ENCODE assay signal across 7 cellular contexts in the genomic region with DNA sequence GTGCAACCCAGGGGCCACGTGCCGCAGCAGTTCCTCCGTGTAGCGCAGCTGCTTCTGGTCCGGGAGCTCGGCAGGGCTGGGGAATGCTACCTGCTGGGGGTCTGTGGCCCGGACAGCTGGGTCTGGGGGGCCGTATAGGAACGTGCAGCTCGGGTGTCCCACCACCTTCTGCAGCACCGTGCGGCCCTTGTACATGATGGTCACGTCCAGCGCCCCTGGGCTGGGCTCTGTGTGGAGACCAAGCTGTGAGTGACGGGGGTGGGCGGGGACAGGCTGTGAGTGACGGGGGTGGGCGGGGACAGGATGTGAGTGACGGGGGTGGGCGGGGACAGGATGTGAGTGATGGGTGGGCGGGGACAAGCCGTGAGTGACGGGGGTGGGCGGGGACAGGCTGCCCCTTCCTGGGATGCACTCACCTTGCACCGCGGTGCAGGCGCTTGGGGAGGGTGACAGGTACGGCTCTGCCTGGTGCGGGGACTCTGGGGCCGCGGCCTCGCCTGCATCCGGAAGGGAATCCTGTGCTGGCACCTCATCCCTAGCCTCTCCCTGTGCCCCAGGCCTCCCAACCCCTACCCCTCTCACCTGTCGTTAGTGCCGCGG. TPM values are rescaled to one million over a fixed set of nuclear protein-coding genes. Genes with fewer than 3 reads are reported as not detected.
DNase-seq lines count a peak whose midpoint lies in the region; ATAC-seq and TF ChIP-seq lines count a peak whose summit lies in the region.

No MANE protein-coding gene starts in this region.

- DNase-seq in GM20000 (ENCODE audit: low spot score) (peak; percentile 86), OCI-M1 (lab: John Stamatoyannopoulos, UW) (peak; percentile 21), glutamatergic neuron (peak; percentile 68)
- DNase-seq in activated T-helper 1 cell treated with anti-CD3 and anti-CD28 coated beads, Interleukin-12 subunit alpha, Interleukin-12 subunit beta, Interleukin-2, Interleukin-4 antibody, amounts not matched to agents 30 ng/mL and 10 ng/mL and 1 ng/mL, durations not matched to agents 14 hours and 24 hours and 36 hours (ENCODE audit: low spot score), result peak; percentile 53
- peak; percentile 59 to 79 for DNase-seq in stimulated activated CD4-positive, alpha-beta T cell treated with anti-CD3 and anti-CD28 coated beads, Interleukin-12 subunit alpha, Interleukin-12 subunit beta, amount 100 ng/mL, for 24 hours (ENCODE audit: low read depth in 2 of 2)

- H3K27me3 Mint-ChIP-seq in activated T-helper 1 cell treated with anti-CD3 and anti-CD28 coated beads, Interleukin-12 subunit alpha, Interleukin-12 subunit beta, Interleukin-2, Interleukin-4 antibody, amounts not matched to agents 30 ng/mL and 10 ng/mL and 1 ng/mL, durations not matched to agents 14 hours and 24 hours and 36 hours (ENCODE audit: insufficient read depth), result no peaks in the 10 kb centered on the region
- H3K27me3 Mint-ChIP-seq in glutamatergic neuron (ENCODE audit: unreplicated experiment), result peaks cover 10% of the 10 kb centered on the region

- no peak for ATAC-seq in HG03108 (IDR thresholded peaks at IDR 0.05; ENCODE audit: unreplicated experiment)
- no peak for ATAC-seq in HG03442 (IDR thresholded peaks at IDR 0.05; ENCODE audit: unreplicated experiment)

- TF ChIP-seq CTCF in GM20000 (IDR thresholded peaks at IDR 0.05; ENCODE audit: extremely low read depth, missing control alignments) (no peak), glutamatergic neuron (IDR thresholded peaks at IDR 0.05; ENCODE audit: partially characterized antibody, unreplicated experiment) (no peak)

- peaks cover 7% of the 10 kb centered on the region for H3K4me1 Mint-ChIP-seq in activated T-helper 1 cell treated with anti-CD3 and anti-CD28 coated beads, Interleukin-12 subunit alpha, Interleukin-12 subunit beta, Interleukin-2, Interleukin-4 antibody, amounts not matched to agents 30 ng/mL and 10 ng/mL and 1 ng/mL, durations not matched to agents 14 hours and 24 hours and 36 hours (ENCODE audit: low read depth)
- peaks cover 9% of the 10 kb centered on the region for H3K4me1 Mint-ChIP-seq in glutamatergic neuron (ENCODE audit: low read depth, unreplicated experiment)

- peak overlapping the region; percentile 86 for H3K4me3 Mint-ChIP-seq in activated T-helper 1 cell treated with anti-CD3 and anti-CD28 coated beads, Interleukin-12 subunit alpha, Interleukin-12 subunit beta, Interleukin-2, Interleukin-4 antibody, amounts not matched to agents 30 ng/mL and 10 ng/mL and 1 ng/mL, durations not matched to agents 14 hours and 24 hours and 36 hours
- no peak overlapping the region for H3K4me3 Mint-ChIP-seq in glutamatergic neuron (ENCODE audit: unreplicated experiment)

- intact Hi-C loops in activated T-helper 1 cell treated with anti-CD3 and anti-CD28 coated beads, Interleukin-12 subunit alpha, Interleukin-12 subunit beta, Interleukin-2, Interleukin-4 antibody, amounts not matched to agents 30 ng/mL and 10 ng/mL and 1 ng/mL, durations not matched to agents 14 hours and 24 hours and 36 hours (cut with micrococcal nuclease), result loop anchor here (2.0 kb wide), 1 partner anchor 45 kb away; no protein-coding TSS in a partner anchor

- peaks cover 17% of the 10 kb centered on the region for H3K36me3 Mint-ChIP-seq in activated T-helper 1 cell treated with anti-CD3 and anti-CD28 coated beads, Interleukin-12 subunit alpha, Interleukin-12 subunit beta, Interleukin-2, Interleukin-4 antibody, amounts not matched to agents 30 ng/mL and 10 ng/mL and 1 ng/mL, durations not matched to agents 14 hours and 24 hours and 36 hours (ENCODE audit: low read depth)
- H3K36me3 Mint-ChIP-seq in glutamatergic neuron (ENCODE audit: unreplicated experiment), result no peaks in the 10 kb centered on the region

- no peaks in the 10 kb centered on the region for H3K9me3 Mint-ChIP-seq in activated T-helper 1 cell treated with anti-CD3 and anti-CD28 coated beads, Interleukin-12 subunit alpha, Interleukin-12 subunit beta, Interleukin-2, Interleukin-4 antibody, amounts not matched to agents 30 ng/mL and 10 ng/mL and 1 ng/mL, durations not matched to agents 14 hours and 24 hours and 36 hours
- H3K9me3 Mint-ChIP-seq in glutamatergic neuron (ENCODE audit: unreplicated experiment), result peaks cover 10% of the 10 kb centered on the region

- peak overlapping the region; percentile 48 for H3K27ac Mint-ChIP-seq in activated T-helper 1 cell treated with anti-CD3 and anti-CD28 coated beads, Interleukin-12 subunit alpha, Interleukin-12 subunit beta, Interleukin-2, Interleukin-4 antibody, amounts not matched to agents 30 ng/mL and 10 ng/mL and 1 ng/mL, durations not matched to agents 14 hours and 24 hours and 36 hours
- H3K27ac Mint-ChIP-seq in glutamatergic neuron (ENCODE audit: unreplicated experiment), result no peak overlapping the region

RNA-seq across cellular contexts. Expression of a gene that starts 2.3 kb away (rescaled TPM):
- total RNA-seq in activated T-helper 1 cell treated with anti-CD3 and anti-CD28 coated beads, Interleukin-12 subunit alpha, Interleukin-12 subunit beta, Interleukin-2, Interleukin-4 antibody, amounts not matched to agents 30 ng/mL and 10 ng/mL and 1 ng/mL, durations not matched to agents 14 hours and 24 hours and 36 hours, result 56.6 and 63.1 TPM in 2 replicates
- 17.7 TPM for total RNA-seq in glutamatergic neuron (ENCODE audit: unreplicated experiment)

RNA-seq across cellular contexts. Expression of a gene that starts 11.3 kb away (rescaled TPM):
- not detected in 2 replicates for total RNA-seq in activated T-helper 1 cell treated with anti-CD3 and anti-CD28 coated beads, Interleukin-12 subunit alpha, Interleukin-12 subunit beta, Interleukin-2, Interleukin-4 antibody, amounts not matched to agents 30 ng/mL and 10 ng/mL and 1 ng/mL, durations not matched to agents 14 hours and 24 hours and 36 hours
- not detected for total RNA-seq in glutamatergic neuron (ENCODE audit: unreplicated experiment)

RNA-seq across cellular contexts. Expression of a gene that starts 13.5 kb away (rescaled TPM):
- total RNA-seq in activated T-helper 1 cell treated with anti-CD3 and anti-CD28 coated beads, Interleukin-12 subunit alpha, Interleukin-12 subunit beta, Interleukin-2, Interleukin-4 antibody, amounts not matched to agents 30 ng/mL and 10 ng/mL and 1 ng/mL, durations not matched to agents 14 hours and 24 hours and 36 hours, result not detected in 2 replicates
- total RNA-seq in glutamatergic neuron (ENCODE audit: unreplicated experiment), result not detected

RNA-seq across cellular contexts. Expression of a gene that starts 23.6 kb away (rescaled TPM):
- 0.34 and 0.47 TPM in 2 replicates for total RNA-seq in activated T-helper 1 cell treated with anti-CD3 and anti-CD28 coated beads, Interleukin-12 subunit alpha, Interleukin-12 subunit beta, Interleukin-2, Interleukin-4 antibody, amounts not matched to agents 30 ng/mL and 10 ng/mL and 1 ng/mL, durations not matched to agents 14 hours and 24 hours and 36 hours
- total RNA-seq in glutamatergic neuron (ENCODE audit: unreplicated experiment), result 2.9 TPM

RNA-seq across cellular contexts. Expression of a gene that starts 37.2 kb away (rescaled TPM):
- total RNA-seq in activated T-helper 1 cell treated with anti-CD3 and anti-CD28 coated beads, Interleukin-12 subunit alpha, Interleukin-12 subunit beta, Interleukin-2, Interleukin-4 antibody, amounts not matched to agents 30 ng/mL and 10 ng/mL and 1 ng/mL, durations not matched to agents 14 hours and 24 hours and 36 hours, result 58.6 and 59.8 TPM in 2 replicates
- 41.6 TPM for total RNA-seq in glutamatergic neuron (ENCODE audit: unreplicated experiment)

Comparison
In these comparisons a context has a peak if more than half of its experiments do, and no peak if none do; other contexts are left out.
1. DNase-seq: peak in every context shown above with its lines; median percentile 86 in GM20000; 69 in stimulated activated CD4-positive, alpha-beta T cell treated with anti-CD3 and anti-CD28 coated beads, Interleukin-12 subunit alpha, Interleukin-12 subunit beta, amount 100 ng/mL, for 24 hours; 68 in glutamatergic neuron; 53 in activated T-helper 1 cell treated with anti-CD3 and anti-CD28 coated beads, Interleukin-12 subunit alpha, Interleukin-12 subunit beta, Interleukin-2, Interleukin-4 antibody, amounts not matched to agents 30 ng/mL and 10 ng/mL and 1 ng/mL, durations not matched to agents 14 hours and 24 hours and 36 hours; 21 in OCI-M1.